ENCODE assay signal across 2 cellular contexts in the genomic region with DNA sequence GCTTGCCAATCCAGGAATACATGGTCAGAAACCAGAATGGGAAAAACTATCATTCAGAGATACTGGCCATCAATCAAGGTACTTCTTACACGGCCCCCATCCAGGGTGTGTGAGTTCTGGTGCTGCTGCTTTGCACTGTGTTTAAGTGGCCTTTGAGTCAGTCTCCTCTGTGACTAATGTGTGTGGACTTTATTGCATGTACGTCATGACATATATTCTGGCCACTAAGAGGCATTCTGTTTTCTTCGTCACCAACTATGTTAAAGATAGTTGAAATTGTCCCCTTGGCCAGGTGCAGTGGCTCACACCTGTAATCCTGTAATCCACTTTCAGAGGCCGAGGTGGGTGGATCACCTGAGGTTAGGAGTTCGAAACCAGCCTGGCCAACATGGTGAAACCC.
A peak's percentile ranks its signal among the peaks of the same experiment; 100 is the strongest.
TF ChIP-seq lines count a peak whose summit lies in the region.

No MANE protein-coding gene starts in this region.

TF ChIP-seq in IMR-90, 13 proteins besides CTCF, POLR2A, EP300 and RAD21:
- TF ChIP-seq CEBPB (IDR thresholded peaks at IDR 0.05; ENCODE audit: low read depth, low read length), result peak; percentile 15; the same call in 1 of the 2 replicates
- TF ChIP-seq, protein P1, sequence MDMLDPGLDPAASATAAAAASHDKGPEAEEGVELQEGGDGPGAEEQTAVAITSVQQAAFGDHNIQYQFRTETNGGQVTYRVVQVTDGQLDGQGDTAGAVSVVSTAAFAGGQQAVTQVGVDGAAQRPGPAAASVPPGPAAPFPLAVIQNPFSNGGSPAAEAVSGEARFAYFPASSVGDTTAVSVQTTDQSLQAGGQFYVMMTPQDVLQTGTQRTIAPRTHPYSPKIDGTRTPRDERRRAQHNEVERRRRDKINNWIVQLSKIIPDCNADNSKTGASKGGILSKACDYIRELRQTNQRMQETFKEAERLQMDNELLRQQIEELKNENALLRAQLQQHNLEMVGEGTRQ (IDR thresholded peaks at IDR 0.05; ENCODE audit: low read depth, low read length), result no peak
- peak; percentile 53 for TF ChIP-seq RCOR1 (IDR thresholded peaks at IDR 0.05; ENCODE audit: insufficient replicate concordance, low read length)
- no peak for TF ChIP-seq MAZ (IDR thresholded peaks at IDR 0.05; ENCODE audit: borderline replicate concordance, low read depth, low read length)

TF ChIP-seq in K562, 482 proteins besides CTCF, POLR2A, EP300 and RAD21:
- TF ChIP-seq MAX (CRISPR knock-in tag; IDR thresholded peaks at IDR 0.05), result no peak
- no peak for TF ChIP-seq SIN3A (IDR thresholded peaks at IDR 0.05; ENCODE audit: borderline replicate concordance in 2 of 2, control insufficient read depth in 1 of 2, low read depth in 2 of 2, low read length in 2 of 2)
- TF ChIP-seq ZSCAN29 (IDR thresholded peaks at IDR 0.05), result no peak
- TF ChIP-seq ILF3 (IDR thresholded peaks at IDR 0.05; ENCODE audit: borderline replicate concordance), result 0 out of 2 replicates have a peak, but pooled peaks have one; percentile 29
